ENCODE assay signal across 1 cellular context in genomic region chr4:85534120-85534519, GRCh38.
TF ChIP-seq lines count a peak whose summit lies in the region.

No MANE protein-coding gene starts in this region.

TF ChIP-seq in K562, 482 proteins besides CTCF, POLR2A, EP300 and RAD21:
- TF ChIP-seq MEF2D (tag; conservative IDR thresholded peaks at IDR 0.05; ENCODE audit: low read depth) (no peak), TFE3 (CRISPR knock-in tag; IDR thresholded peaks at IDR 0.05) (peak; percentile 84)
TF ChIP-seq in K562: peak in this region for 1.
